17 cellular contexts compared by ENCODE assay signal in the genomic region with DNA sequence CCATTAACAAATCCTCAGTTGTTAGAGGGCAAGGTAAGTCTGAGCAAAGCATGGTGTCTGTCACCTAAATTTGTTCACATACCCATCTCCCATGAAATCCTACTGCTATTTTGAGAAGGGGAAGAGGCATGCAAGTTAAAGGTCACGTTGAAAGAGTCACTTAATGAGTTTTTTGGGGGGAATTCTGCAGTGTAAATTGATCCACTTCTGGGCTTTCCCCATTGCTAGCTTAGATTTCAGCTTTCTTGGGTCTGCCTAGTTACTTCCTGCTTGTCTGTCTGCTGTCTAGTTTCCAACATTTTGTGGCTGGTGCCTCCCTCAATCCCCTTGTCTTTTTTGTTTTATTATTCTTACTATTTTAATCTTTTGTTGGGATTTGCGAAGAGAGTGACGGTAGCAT. TPM values are rescaled to one million over a fixed set of nuclear protein-coding genes. Genes with fewer than 3 reads are reported as not detected.
DNase-seq lines count a peak whose midpoint lies in the region; ATAC-seq, FAIRE-seq and TF ChIP-seq lines count a peak whose summit lies in the region.
"Had no signal": no experiment of that assay in that cellular context is flagged by ENCODE, and none has a peak within 500 bp of the region (broad histone marks: within the 10 kb centered on the region; RNA-seq: fewer than 3 reads in every experiment).

No MANE protein-coding gene starts in this region.

- no peak for TF ChIP-seq POLR2A in GM12891 (IDR thresholded peaks at IDR 0.05; ENCODE audit: low read depth, low read length)

- peak; percentile 58 for FAIRE-seq in GM12891 (lab: Jason Lieb, UNC)
- FAIRE-seq: colon had no signal

- TF ChIP-seq CTCF in GM20000 (IDR thresholded peaks at IDR 0.05; ENCODE audit: extremely low read depth, missing control alignments) = no peak

- ATAC-seq in HG03432 (IDR thresholded peaks at IDR 0.05; ENCODE audit: unreplicated experiment) = peak; percentile 60
- ATAC-seq in GM21737 (IDR thresholded peaks at IDR 0.05; ENCODE audit: unreplicated experiment) = no peak
- ATAC-seq: natural killer cell treated with Interleukin-12 subunit alpha and Interleukin-12 subunit beta and Interleukin-15 and Interleukin-18, amount 100 ng/mL, for 72 hours; PC-3; psoas muscle had no signal

- DNase-seq in GM12891 (ENCODE audit: insufficient read length, low spot score) (no peak), GM20000 (ENCODE audit: low spot score) (peak; percentile 17), myocyte (ENCODE audit: low read depth) (peak; percentile 49), HPDE6-E6E7 (ENCODE audit: extremely low spot score) (no peak), SK-N-DZ (ENCODE audit: low spot score) (no peak), iPS-NIHi7 (ENCODE audit: extremely low spot score) (no peak)
- DNase-seq: activated CD4-positive, CD25-positive, alpha-beta regulatory T cell treated with anti-CD3 and anti-CD28 coated beads, Interleukin-2, amount 50 U/mL, for 72 hours; C1 segment of cervical spinal cord; GOT3; NCI-H2029 treated with DMSO at 0.1 percent for 48 hours; PC-3; psoas muscle; upper lobe of left lung had no signal

TF ChIP-seq in GM12891, 5 proteins besides CTCF, POLR2A, EP300 and RAD21:
- TF ChIP-seq POU2F2 (IDR thresholded peaks at IDR 0.05; ENCODE audit: low read depth, low read length) (no peak), POLR2AphosphoS5 (IDR thresholded peaks at IDR 0.05; ENCODE audit: low read depth, low read length) (no peak), SPI1 (IDR thresholded peaks at IDR 0.05; ENCODE audit: low read depth, low read length) (no peak), TAF1 (IDR thresholded peaks at IDR 0.05; ENCODE audit: low read depth, low read length) (no peak), PAX5 (IDR thresholded peaks at IDR 0.05; ENCODE audit: insufficient read depth, low read length, severe bottlenecking) (no peak)

RNA-seq across cellular contexts. Expression of a gene that starts 32.0 kb away (rescaled TPM):
- polyA plus RNA-seq in GM12891 (2012; ENCODE audit: low read depth, missing spikeins) = 3.5 TPM
- total RNA-seq in myocyte = 3.7 and 4.8 TPM in 2 replicates
- 1.1 TPM for polyA plus RNA-seq in myocyte (2012)
- polyA plus RNA-seq in SK-N-DZ (2014; cell fraction: cytosol; rRNA removed) = 7.0 and 10.9 TPM in 2 replicates
- 9.7 and 16.1 TPM in 2 replicates for polyA plus RNA-seq in SK-N-DZ (2014; cell fraction: nucleus; rRNA removed)

Comparison
In these comparisons a context has a peak if more than half of its experiments do, and no peak if none do; other contexts are left out.
1. DNase-seq: peak in GM20000 (single experiment) and myocyte (single experiment); none in GM12891 (single experiment), HPDE6-E6E7 (single experiment), SK-N-DZ (single experiment) and iPS-NIHi7 (single experiment).